In the genomic region with DNA sequence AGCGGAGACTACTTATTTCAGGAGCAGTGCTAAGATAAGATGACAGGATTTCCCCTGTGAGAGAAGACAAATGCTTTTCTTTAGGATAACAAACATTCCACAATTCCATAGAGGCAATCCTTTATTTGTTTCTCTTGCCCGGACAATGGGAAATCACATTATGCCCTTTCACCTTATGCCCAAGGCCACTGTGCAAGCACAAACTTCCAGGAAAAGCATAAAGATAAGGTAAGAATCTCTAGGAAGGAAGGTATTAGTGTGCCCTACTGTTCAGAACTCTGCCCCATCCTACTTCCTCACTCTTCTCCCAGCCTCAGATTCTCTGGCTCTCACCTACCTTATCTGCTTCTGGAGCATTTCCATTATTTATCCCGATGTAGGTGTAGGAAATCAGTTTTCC, we compare ENCODE assay signal across 18 cellular contexts. TPM values are rescaled to one million over a fixed set of nuclear protein-coding genes. Genes with fewer than 3 reads are reported as not detected.
DNase-seq lines count a peak whose midpoint lies in the region; ATAC-seq, FAIRE-seq and TF ChIP-seq lines count a peak whose summit lies in the region.
"Had no signal": no experiment of that assay in that cellular context is flagged by ENCODE, and none has a peak within 500 bp of the region (broad histone marks: within the 10 kb centered on the region; RNA-seq: fewer than 3 reads in every experiment).

No MANE protein-coding gene starts in this region.

- H3K9ac ChIP-seq in PC-3 (ENCODE audit: low read length), result no peak overlapping the region
- no peak overlapping the region for H3K9ac ChIP-seq in HepG2 (ENCODE audit: insufficient read depth, low read depth, low read length)
- no peak overlapping the region for H3K9ac ChIP-seq in trophoblast cell (ENCODE audit: low read length)

- H2AFZ ChIP-seq in PC-3 (ENCODE audit: low read length) (0 out of 2 replicates have a peak overlapping the region, but pooled peaks have one; percentile 5), HepG2 (ENCODE audit: low read length) (no peak overlapping the region), trophoblast cell (ENCODE audit: insufficient read depth, low read length, poor library complexity) (no peak overlapping the region)

- H3K9me3 ChIP-seq in A549 (no peaks in the 10 kb centered on the region), PC-3 (ENCODE audit: low read length) (no peaks in the 10 kb centered on the region), HepG2 (ENCODE audit: low read length) (no peaks in the 10 kb centered on the region), trophoblast cell (ENCODE audit: insufficient read depth, low read depth, low read length) (no peaks in the 10 kb centered on the region)

- BruUV-seq in PC-3 (replicated peaks; lab: Mats Ljungman, UMichigan), result no TSS peak
- no TSS peak for BruUV-seq in HepG2 (replicated peaks; lab: Mats Ljungman, UMichigan)

- H3K18ac ChIP-seq in trophoblast cell (ENCODE audit: low read length), result no peak overlapping the region

- H4K20me1 ChIP-seq in PC-3 (ENCODE audit: low read length) (no peaks in the 10 kb centered on the region), HepG2 (ENCODE audit: insufficient read depth, low read length) (no peaks in the 10 kb centered on the region)

- no peak for TF ChIP-seq RAD21 in A549 (conservative IDR thresholded peaks at IDR 0.05 in 1 of 2, IDR thresholded peaks at IDR 0.05 in 1 of 2)
- no peak for TF ChIP-seq RAD21 in HepG2 (CRISPR knock-in tag; IDR thresholded peaks at IDR 0.05)

- H3K27me3 ChIP-seq in PC-3 (ENCODE audit: low read length) (no peaks in the 10 kb centered on the region), HepG2 (ENCODE audit: control insufficient read depth in 1 of 2, insufficient read depth in 2 of 2, low read length in 2 of 2) (peaks cover 0 to 6% of the 10 kb centered on the region in 2 experiments; a peak in 1 of 5 replicates), trophoblast cell (ENCODE audit: insufficient read depth, low read length) (no peaks in the 10 kb centered on the region)

- POLR2A ChIA-PET in A549 (lab: Yijun Ruan, JAX), result no interaction called here
- POLR2A ChIA-PET in PC-3 (lab: Charles Lee; ENCODE audit: unreplicated experiment), result no interaction called here
- POLR2A ChIA-PET in HepG2 (lab: Yijun Ruan, JAX), result no interaction called here

- no peak for TF ChIP-seq POLR2A in A549 (IDR thresholded peaks at IDR 0.05; ENCODE audit: low read length)
- no peak for TF ChIP-seq POLR2A in HepG2 (IDR thresholded peaks at IDR 0.05; ENCODE audit: insufficient read depth in 1 of 2, low read depth in 2 of 2, low read length in 2 of 2)
- no peak for TF ChIP-seq POLR2A in lower leg skin (IDR thresholded peaks at IDR 0.05)

- peak overlapping the region; percentile 95 for H2BK5ac ChIP-seq in trophoblast cell (ENCODE audit: low read depth, low read length, poor library complexity)

- intact Hi-C loops in PC-3 (cut with micrococcal nuclease), result no loop called here
- intact Hi-C loops in HepG2 (cut with micrococcal nuclease; ENCODE audit: unreplicated experiment), result no loop called here
- intact Hi-C loops in lower leg skin (cut with DNase I; ENCODE audit: low total_unique reads), result no loop called here

- TF ChIP-seq CTCF in A549 (IDR thresholded peaks at IDR 0.05) (no peak), PC-3 (conservative IDR thresholded peaks at IDR 0.05; ENCODE audit: low read depth, low read length) (no peak), HepG2 (CRISPR knock-in tag; IDR thresholded peaks at IDR 0.05) (no peak), lower leg skin (IDR thresholded peaks at IDR 0.05) (no peak)

- ATAC-seq in A549 (peak; percentile 8 to 72; a peak in 3 of 6 replicates), PC-3 (no peak; the same call in 1 of the 2 replicates), HepG2 (no peak; the same call in 1 of the 3 replicates)

- H3K4me3 ChIP-seq in A549 (no peak overlapping the region), PC-3 (ENCODE audit: low read length) (no peak overlapping the region), HepG2 (replicated peaks in 1 of 3; ENCODE audit: insufficient read depth in 1 of 3, low read depth in 2 of 3, low read length in 3 of 3) (no peak overlapping the region), trophoblast cell (ENCODE audit: low read depth, low read length) (no peak overlapping the region), lower leg skin (ENCODE audit: low read depth, poor library complexity, severe bottlenecking) (no peak overlapping the region)

- CTCF ChIA-PET in A549 (lab: Yijun Ruan, JAX), result interaction anchor here (0.8 kb wide), 1 partner anchor 14 kb away, joined by 3 read pairs; no protein-coding TSS in a partner anchor
- CTCF ChIA-PET in PC-3 (lab: Charles Lee), result no interaction called here
- CTCF ChIA-PET in HepG2 (lab: Yijun Ruan, JAX; ENCODE audit: low intra/inter-chr PET ratio, low total read pairs), result no interaction called here

- H2AK5ac ChIP-seq in trophoblast cell (ENCODE audit: low read length), result no peak overlapping the region

- H4K12ac ChIP-seq in trophoblast cell (ENCODE audit: low read depth, low read length), result no peak overlapping the region

- H2BK12ac ChIP-seq in trophoblast cell (ENCODE audit: low read length), result no peak overlapping the region

- in situ Hi-C loops in HepG2 (cut with HindIII; ENCODE audit: extremely low pct_ligation_motif_present, low pct_unique_long_range_greater_than_20kb), result no loop called here

- peak overlapping the region; percentile 84 for H3K14ac ChIP-seq in trophoblast cell (ENCODE audit: low read length)

- TF ChIP-seq EP300 in A549 (IDR thresholded peaks at IDR 0.05) (no peak), HepG2 (IDR thresholded peaks at IDR 0.05; ENCODE audit: low read depth in 2 of 2, low read length in 2 of 2) (no peak), HepG2 (CRISPR knock-in tag; IDR thresholded peaks at IDR 0.05; ENCODE audit: borderline replicate concordance) (no peak; the same call in 1 of the 2 replicates)

- peak overlapping the region; percentile 97 for H4K91ac ChIP-seq in trophoblast cell (ENCODE audit: low read depth, low read length)

- 50% methylated on average over 3 of the region's 3 CpGs for WGBS in A549 (ENCODE audit: missing lambda C conversion rate)
- WGBS in HepG2 (ENCODE audit: low lambda C conversion rate), result 31% methylated on average over 3 of the region's 3 CpGs
- WGBS in trophoblast cell (ENCODE audit: extremely low coverage, insufficient coverage, insufficient read length), result no CpG with 5 or more reads among the region's 3 CpGs
- 78 to 84% methylated on average over 3 of the region's 3 CpGs for WGBS in lower leg skin, 2 donors

- H3K4me2 ChIP-seq in A549 (peak overlapping the region; percentile 19), PC-3 (ENCODE audit: low read length) (no peak overlapping the region), HepG2 (ENCODE audit: low read depth, low read length) (no peak overlapping the region), trophoblast cell (ENCODE audit: low read length) (no peak overlapping the region)

- H3K4me1 ChIP-seq in A549 (peaks cover 34% of the 10 kb centered on the region), PC-3 (ENCODE audit: insufficient read depth, low read length) (peaks cover 8% of the 10 kb centered on the region; the same call in 1 of the 2 replicates), HepG2 (ENCODE audit: insufficient read depth, low read length) (peaks cover 25% of the 10 kb centered on the region), trophoblast cell (ENCODE audit: control insufficient read depth in 1 of 2, insufficient read depth in 2 of 2, low read length in 2 of 2) (peaks cover 14 to 23% of the 10 kb centered on the region in 2 experiments)

- FAIRE-seq in A549 (lab: Jason Lieb, UNC) (no peak), HepG2 (lab: Jason Lieb, UNC) (no peak)
- FAIRE-seq: A204.1, D721Med had no signal

- peaks cover 22% of the 10 kb centered on the region for H3K79me1 ChIP-seq in trophoblast cell (ENCODE audit: low read length)

- H4K8ac ChIP-seq in trophoblast cell (ENCODE audit: low read depth, low read length), result peak overlapping the region; percentile 84

- peak overlapping the region; percentile 37 to 80 for H3K27ac ChIP-seq in A549
- H3K27ac ChIP-seq in PC-3 (ENCODE audit: low read length), result no peak overlapping the region
- H3K27ac ChIP-seq in HepG2 (ENCODE audit: extremely low read length, insufficient read depth, low read length), result no peak overlapping the region
- peak overlapping the region; percentile 80 for H3K27ac ChIP-seq in trophoblast cell (ENCODE audit: low read depth, low read length)

- no peaks in the 10 kb centered on the region for H3K9me2 ChIP-seq in PC-3 (replicated peaks; ENCODE audit: low read length)

- H2BK120ac ChIP-seq in trophoblast cell (ENCODE audit: insufficient read depth, low read length, poor library complexity), result peak overlapping the region; percentile 97

- H3F3A ChIP-seq in PC-3 (ENCODE audit: low read length, unreplicated experiment), result no peaks in the 10 kb centered on the region

- no peaks in the 10 kb centered on the region for H3K79me2 ChIP-seq in PC-3 (ENCODE audit: low read length)
- H3K79me2 ChIP-seq in HepG2 (ENCODE audit: insufficient read depth, low read length), result no peaks in the 10 kb centered on the region
- peaks cover 2% of the 10 kb centered on the region for H3K79me2 ChIP-seq in trophoblast cell (ENCODE audit: control insufficient read depth, insufficient read depth, low read length, poor library complexity)

- no peak for DNase-seq in A549 (ENCODE audit: low read depth in 1 of 2, low spot score in 1 of 2)
- DNase-seq in PC-3, result no peak
- DNase-seq in HepG2 (ENCODE audit: low spot score), result no peak
- peak; percentile 60 to 81 for DNase-seq in trophoblast cell
- DNase-seq in lower leg skin (ENCODE audit: low spot score in 2 of 2), result no peak
- DNase-seq in UCSD-AML1 (lab: John Stamatoyannopoulos, UW; ENCODE audit: unreplicated experiment), result no peak
- no peak for DNase-seq in stimulated activated CD4-positive, alpha-beta T cell treated with anti-CD3 and anti-CD28 coated beads, Interleukin-4, amount 100 ng/mL, for 4 hours
- DNase-seq: EL, HCEC 1CT, KG1, NCI-H1092 treated with DMSO at 0.1 percent for 48 hours, NCI-H1436 treated with DMSO at 0.1 percent for 48 hours, NCI-H1930, NCI-H226, NCI-H524, SHP77 had no signal

- H3K36me3 ChIP-seq in PC-3 (ENCODE audit: low read depth, low read length), result no peaks in the 10 kb centered on the region
- H3K36me3 ChIP-seq in HepG2 (replicated peaks in 1 of 2; ENCODE audit: control insufficient read depth in 1 of 2, insufficient read depth in 2 of 2, low read length in 2 of 2), result no peaks in the 10 kb centered on the region
- H3K36me3 ChIP-seq in trophoblast cell (ENCODE audit: control insufficient read depth in 1 of 2, insufficient read depth in 2 of 2, low read length in 2 of 2), result no peaks in the 10 kb centered on the region

- H3K4ac ChIP-seq in trophoblast cell (ENCODE audit: low read depth, low read length), result no peak overlapping the region

- no peak overlapping the region for H3K23ac ChIP-seq in trophoblast cell (ENCODE audit: low read length)

RNA-seq across cellular contexts. Expression of gene RDX, which starts 23.1 kb away (rescaled TPM):
- polyA plus RNA-seq in A549 (2011; rRNA removed) (171 and 183 TPM in 2 replicates), A549 (2017; fragmentation: RNase III; extraction: RNeasy Plus Mini Kit Qiagen cat#74134 plus additional on column Dnase treatment) (127 to 158 TPM (median 149 TPM) in 3 replicates), HepG2 (2011; rRNA removed) (12.7 and 20.7 TPM in 2 replicates)
- polyA plus RNA-seq in A549 (2012; cell fraction: cytosol; rRNA removed), result 34.4 and 47.4 TPM in 2 replicates
- polyA plus RNA-seq in A549 (2012; cell fraction: nucleus; rRNA removed), result 18.4 and 25.5 TPM in 2 replicates
- polyA minus RNA-seq in A549 (2011; rRNA and poly(A)+ RNA removed), result 70.7 and 74.9 TPM in 2 replicates
- total RNA-seq in PC-3 (2014; rRNA removed) (86.2 and 131 TPM in 2 replicates), HepG2 (2016; rRNA removed; fragmentation: Illumina TruSeq; extraction: Trizol) (63.1 and 93.4 TPM in 2 replicates), lower leg skin (10 to 100 TPM; 26.5 to 42.3 (median 32.6) TPM)
- 6.5 and 8.1 TPM in 2 replicates for total RNA-seq in HepG2 (2016; cell fraction: cytosol; rRNA removed; fragmentation: Illumina TruSeq; extraction: Trizol; ENCODE audit: low read depth)
- total RNA-seq in HepG2 (2016; cell fraction: insoluble cytoplasmic fraction; rRNA removed; fragmentation: Illumina TruSeq; extraction: Trizol), result 58.8 and 76.9 TPM in 2 replicates
- 20.6 and 25.7 TPM in 2 replicates for total RNA-seq in HepG2 (2016; cell fraction: membrane; rRNA removed; fragmentation: Illumina TruSeq; extraction: Trizol)
- 32.3 and 40.7 TPM in 2 replicates for total RNA-seq in HepG2 (2016; cell fraction: nucleus; rRNA removed; fragmentation: Illumina TruSeq; extraction: Trizol)
- polyA plus RNA-seq in HepG2 (2011; cell fraction: cytosol; rRNA removed), result 7.4 and 9.4 TPM in 2 replicates
- polyA plus RNA-seq in HepG2 (2011; cell fraction: nucleus; rRNA removed), result 5.0 and 8.0 TPM in 2 replicates
- polyA plus RNA-seq in HepG2 (2012), result 41.4 and 47.6 TPM in 2 replicates
- polyA plus RNA-seq in HepG2 (2016; cell fraction: cytosol; fragmentation: Illumina TruSeq; extraction: Trizol; ENCODE audit: low read depth), result 3.3 and 3.9 TPM in 2 replicates
- 55.3 and 66.3 TPM in 2 replicates for polyA plus RNA-seq in HepG2 (2016; cell fraction: insoluble cytoplasmic fraction; fragmentation: Illumina TruSeq; extraction: Trizol; ENCODE audit: low read depth)
- 8.9 and 11.8 TPM in 2 replicates for polyA plus RNA-seq in HepG2 (2016; cell fraction: membrane; fragmentation: Illumina TruSeq; extraction: Trizol; ENCODE audit: low read depth)
- 25.6 and 30.3 TPM in 2 replicates for polyA plus RNA-seq in HepG2 (2016; cell fraction: nucleus; fragmentation: Illumina TruSeq; extraction: Trizol; ENCODE audit: insufficient read depth, low read depth)
- 16.4 and 35.5 TPM in 2 replicates for polyA minus RNA-seq in HepG2 (2011; rRNA and poly(A)+ RNA removed; ENCODE audit: low replicate concordance)
- 38.8 and 46.6 TPM in 2 replicates for polyA minus RNA-seq in HepG2 (2011; cell fraction: cytosol; rRNA and poly(A)+ RNA removed)
- 29.5 and 31.2 TPM in 2 replicates for polyA minus RNA-seq in HepG2 (2011; cell fraction: nucleus; rRNA and poly(A)+ RNA removed)
- polyA plus RNA-seq in trophoblast cell (2013), result 450 and 451 TPM in 2 replicates

Comparison
In these comparisons a context has a peak if more than half of its experiments do, and no peak if none do; other contexts are left out.
1. ATAC-seq: peak in A549 (2 of 2); none in PC-3 (single experiment) and HepG2 (single experiment).
2. DNase-seq: peak in trophoblast cell (2 of 2); none in A549 (0 of 2), PC-3 (single experiment), HepG2 (single experiment), lower leg skin (0 of 2), UCSD-AML1 (single experiment) and stimulated activated CD4-positive, alpha-beta T cell treated with anti-CD3 and anti-CD28 coated beads, Interleukin-4, amount 100 ng/mL, for 4 hours (0 of 2).
3. H3K27ac ChIP-seq: peak in A549 (2 of 2) and trophoblast cell (single experiment); none in PC-3 (single experiment) and HepG2 (single experiment).